ENCODE assay signal across 17 cellular contexts in the genomic region with DNA sequence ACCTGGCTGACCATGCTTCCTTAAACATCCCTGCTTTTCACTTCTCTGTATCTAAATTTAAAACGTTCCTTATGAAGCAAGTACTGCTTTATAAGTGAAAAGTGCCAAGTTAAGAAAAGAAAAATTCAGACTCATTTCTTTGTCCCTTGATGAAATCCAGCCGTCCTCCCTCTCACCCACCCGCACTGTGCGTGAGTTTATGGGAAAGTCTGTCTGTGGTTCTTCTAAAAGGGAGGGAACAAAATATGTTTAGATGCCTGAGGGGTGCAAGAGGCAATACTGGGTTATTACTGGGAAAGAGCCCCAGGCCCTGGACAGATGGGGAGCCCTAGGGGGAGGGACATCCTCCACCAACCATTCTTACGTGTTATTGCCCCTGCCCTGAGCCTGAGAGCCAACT. TPM values are rescaled to one million over a fixed set of nuclear protein-coding genes. Genes with fewer than 3 reads are reported as not detected.
DNase-seq lines count a peak whose midpoint lies in the region; ATAC-seq and TF ChIP-seq lines count a peak whose summit lies in the region.
"Had no signal": no experiment of that assay in that cellular context is flagged by ENCODE, and none has a peak within 500 bp of the region (broad histone marks: within the 10 kb centered on the region; RNA-seq: fewer than 3 reads in every experiment).

No MANE protein-coding gene starts in this region.

- H3K9me1 ChIP-seq in IMR-90 (ENCODE audit: insufficient read depth, low read length): peaks cover 3% of the 10 kb centered on the region; the same call in 1 of the 2 replicates

- no TSS peak for BruUV-seq in IMR-90 (replicated peaks; lab: Mats Ljungman, UMichigan)

- WGBS in IMR-90 (ENCODE audit: extremely low coverage in 2 of 2, insufficient read length in 1 of 2), 2 experiments: no CpG with 5 or more reads among the region's 5 CpGs

- no peak overlapping the region for H3K23ac ChIP-seq in IMR-90 (ENCODE audit: low read depth, low read length)

- ATAC-seq in IMR-90 (ENCODE audit: low read depth): no peak
- ATAC-seq in CD4-positive, alpha-beta T cell (ENCODE audit: poor library complexity): no peak

- H2AFZ ChIP-seq in IMR-90 (replicated peaks; ENCODE audit: low read length, poor library complexity): peak overlapping the region; percentile 24

- CTCF ChIA-PET in IMR-90 (lab: Yijun Ruan, JAX): no interaction called here
- CTCF ChIA-PET in CD4-positive, alpha-beta T cell (lab: Charles Lee): no interaction called here

- H4K91ac ChIP-seq in IMR-90 (ENCODE audit: insufficient read depth, low read depth, low read length): no peak overlapping the region

- no peak overlapping the region for H3K4ac ChIP-seq in IMR-90 (ENCODE audit: low read depth, low read length)

- no peak overlapping the region for H2BK5ac ChIP-seq in IMR-90 (ENCODE audit: low read depth, low read length, poor library complexity, severe bottlenecking)

- dilution Hi-C loops in IMR-90 (cut with HindIII; ENCODE audit: low sequenced_read_pairs, unreplicated experiment): no loop called here

- no peak overlapping the region for H3K14ac ChIP-seq in IMR-90 (replicated peaks; ENCODE audit: low read depth, low read length)

- H2AK9ac ChIP-seq in IMR-90 (replicated peaks; ENCODE audit: low read depth, low read length, poor library complexity): no peak overlapping the region

- H3K4me3 ChIP-seq in IMR-90 (ENCODE audit: insufficient read depth, low read depth, low read length) (no peak overlapping the region), WERI-Rb-1 (ENCODE audit: low read depth, low read length) (no peak overlapping the region)

- H3K56ac ChIP-seq in IMR-90 (ENCODE audit: extremely low read depth, insufficient read depth, low read length): no peak overlapping the region

- no peak for TF ChIP-seq RAD21 in IMR-90 (IDR thresholded peaks at IDR 0.05; ENCODE audit: low read length)

- no peak overlapping the region for H2BK20ac ChIP-seq in IMR-90 (ENCODE audit: low read depth, low read length)

- H3K36me3 ChIP-seq in IMR-90 (ENCODE audit: control insufficient read depth, insufficient read depth, low read length) (no peaks in the 10 kb centered on the region), WERI-Rb-1 (peaks cover 15% of the 10 kb centered on the region)
- H3K36me3 ChIP-seq: BE2C had no signal

- H3K9ac ChIP-seq in IMR-90 (ENCODE audit: low read depth, low read length): no peak overlapping the region

- in situ Hi-C loops in IMR-90 (cut with MboI; ENCODE audit: low sequenced_read_pairs): no loop called here

- DNase-seq in IMR-90 (no peak), WERI-Rb-1 (no peak), type B pancreatic cell (ENCODE audit: extremely low spot score, unreplicated experiment) (no peak), ecto neural progenitor cell (ENCODE audit: low spot score) (no peak), HuH-7.5 (ENCODE audit: low spot score) (no peak)
- DNase-seq in CD4-positive, alpha-beta T cell: no peak
- DNase-seq: Caco-2, DND-41, GF-D8, GOT3, H9 had no signal

- H3K27me3 Mint-ChIP-seq in nephron (ENCODE audit: low read depth) (peaks cover 8% of the 10 kb centered on the region), type B pancreatic cell (peaks cover 3% of the 10 kb centered on the region)
- no peaks in the 10 kb centered on the region for H3K27me3 Mint-ChIP-seq in CD4-positive, alpha-beta T cell

- no peak for TF ChIP-seq POLR2A in IMR-90 (IDR thresholded peaks at IDR 0.05; ENCODE audit: low read depth, low read length)

- POLR2A ChIA-PET in IMR-90 (lab: Charles Lee; ENCODE audit: unreplicated experiment): no interaction called here
- POLR2A ChIA-PET in CD4-positive, alpha-beta T cell (lab: Charles Lee): no interaction called here

- no peak overlapping the region for H3K27ac ChIP-seq in IMR-90 (ENCODE audit: insufficient read depth, low read length)
- H3K27ac ChIP-seq in WERI-Rb-1: peak overlapping the region; percentile 3
- no peak overlapping the region for H3K27ac ChIP-seq in CD4-positive, alpha-beta T cell (ENCODE audit: low read depth, low read length)
- H3K27ac ChIP-seq: C4-2B had no signal

- H3K18ac ChIP-seq in IMR-90 (ENCODE audit: low read depth, low read length): no peak overlapping the region

- no peaks in the 10 kb centered on the region for H3K9me3 ChIP-seq in IMR-90 (ENCODE audit: control insufficient read depth, insufficient read depth, low read length)
- H3K9me3 ChIP-seq in WERI-Rb-1 (ENCODE audit: severe bottlenecking): no peaks in the 10 kb centered on the region
- H3K9me3 ChIP-seq in CD4-positive, alpha-beta T cell (ENCODE audit: control insufficient read depth, low read length): no peaks in the 10 kb centered on the region
- H3K9me3 ChIP-seq: BE2C, Caco-2 had no signal

- H2AK5ac ChIP-seq in IMR-90 (ENCODE audit: low read depth, low read length): no peak overlapping the region

- H3K27me3 ChIP-seq in IMR-90 (ENCODE audit: control insufficient read depth, insufficient read depth, low read length): peaks cover 13% of the 10 kb centered on the region; the same call in 1 of the 2 replicates
- H3K27me3 ChIP-seq in WERI-Rb-1 (ENCODE audit: insufficient read depth, low read depth, severe bottlenecking): no peaks in the 10 kb centered on the region
- no peaks in the 10 kb centered on the region for H3K27me3 ChIP-seq in CD4-positive, alpha-beta T cell (ENCODE audit: control insufficient read depth, insufficient read depth, low read length)
- H3K27me3 ChIP-seq: BE2C had no signal

- H4K20me1 ChIP-seq in IMR-90 (ENCODE audit: insufficient read depth, low read length): no peaks in the 10 kb centered on the region

- H2BK120ac ChIP-seq in IMR-90 (ENCODE audit: low read depth, low read length): no peak overlapping the region

- H2BK15ac ChIP-seq in IMR-90 (ENCODE audit: low read depth, low read length): no peak overlapping the region

- H3K4me3 Mint-ChIP-seq in nephron (peak overlapping the region; percentile 20 to 62 (median 58)), type B pancreatic cell (peak overlapping the region; percentile 41)
- no peak overlapping the region for H3K4me3 Mint-ChIP-seq in CD4-positive, alpha-beta T cell
- H3K4me3 Mint-ChIP-seq: H9 had no signal

- peaks cover 30% of the 10 kb centered on the region for H3K4me1 Mint-ChIP-seq in nephron
- H3K4me1 Mint-ChIP-seq in type B pancreatic cell (ENCODE audit: unreplicated experiment): peaks cover 7% of the 10 kb centered on the region
- H3K4me1 Mint-ChIP-seq in CD4-positive, alpha-beta T cell (ENCODE audit: low read depth): peaks cover 11% of the 10 kb centered on the region

- H3K9me3 Mint-ChIP-seq in nephron: no peaks in the 10 kb centered on the region
- H3K9me3 Mint-ChIP-seq in type B pancreatic cell: no peaks in the 10 kb centered on the region
- H3K9me3 Mint-ChIP-seq in CD4-positive, alpha-beta T cell: no peaks in the 10 kb centered on the region
- H3K9me3 Mint-ChIP-seq: CD8-positive, alpha-beta memory T cell; H9 had no signal

- no peaks in the 10 kb centered on the region for H3K36me3 Mint-ChIP-seq in nephron (ENCODE audit: low read depth)
- H3K36me3 Mint-ChIP-seq in type B pancreatic cell: no peaks in the 10 kb centered on the region
- no peaks in the 10 kb centered on the region for H3K36me3 Mint-ChIP-seq in CD4-positive, alpha-beta T cell (ENCODE audit: low read depth)

- H3K27ac Mint-ChIP-seq in nephron: peak overlapping the region; percentile 52 to 87 (median 84)
- H3K27ac Mint-ChIP-seq in type B pancreatic cell: no peak overlapping the region
- H3K27ac Mint-ChIP-seq in CD4-positive, alpha-beta T cell: no peak overlapping the region

- peaks cover 4% of the 10 kb centered on the region for H3K4me1 ChIP-seq in IMR-90 (ENCODE audit: control insufficient read depth, insufficient read depth, low read length)

- H4K5ac ChIP-seq in IMR-90 (ENCODE audit: low read depth, low read length): no peak overlapping the region

- no peak overlapping the region for H4K8ac ChIP-seq in IMR-90 (ENCODE audit: low read depth in 2 of 2, low read length in 2 of 2)

- TF ChIP-seq CTCF in IMR-90 (conservative IDR thresholded peaks at IDR 0.05; ENCODE audit: low read depth, low read length) (no peak), WERI-Rb-1 (IDR thresholded peaks at IDR 0.05; ENCODE audit: low read depth, low read length) (no peak), nephron (IDR thresholded peaks at IDR 0.05; ENCODE audit: unreplicated experiment in 3 of 3) (no peak), type B pancreatic cell (conservative IDR thresholded peaks at IDR 0.05) (no peak)
- TF ChIP-seq CTCF in CD4-positive, alpha-beta T cell (IDR thresholded peaks at IDR 0.05): no peak

- H3K4me2 ChIP-seq in IMR-90 (ENCODE audit: low read depth, low read length): no peak overlapping the region

- H3K79me1 ChIP-seq in IMR-90 (ENCODE audit: low read depth in 1 of 2, low read length in 2 of 2): no peaks in the 10 kb centered on the region

- intact Hi-C loops in IMR-90 (cut with micrococcal nuclease): no loop called here
- intact Hi-C loops in CD4-positive, alpha-beta T cell (cut with DNase I, micrococcal nuclease): loop anchor here in 1 of 2 experiments (5.0 to 10.0 kb wide), 8 partner anchors 98 to 740 kb away; partner anchors contain the start of genes ANKS1A, BLTP3A, HMGA1 and ILRUN

TF ChIP-seq in IMR-90, 13 proteins besides CTCF, POLR2A, EP300 and RAD21 (continues in another document):
- no peak for TF ChIP-seq MAFK (IDR thresholded peaks at IDR 0.05; ENCODE audit: low read depth, low read length)
- no peak for TF ChIP-seq BHLHE40 (IDR thresholded peaks at IDR 0.05; ENCODE audit: low read depth, low read length)
- no peak for TF ChIP-seq NFE2L2 (IDR thresholded peaks at IDR 0.05; ENCODE audit: low read depth, low read length)
- no peak for TF ChIP-seq MXI1 (IDR thresholded peaks at IDR 0.05; ENCODE audit: borderline replicate concordance, low read depth, low read length)

RNA-seq across cellular contexts. Expression of gene SPDEF, which starts 31.1 kb away (rescaled TPM):
- not detected in 2 replicates for total RNA-seq in IMR-90 (2012; rRNA removed)
- polyA plus RNA-seq in IMR-90 (2012; rRNA removed): 0.04 and 0.05 TPM in 2 replicates
- polyA plus RNA-seq in IMR-90 (2012; cell fraction: cytosol; rRNA removed): 0.05 TPM in 2 replicates
- polyA plus RNA-seq in IMR-90 (2012; cell fraction: nucleus; rRNA removed; ENCODE audit: low replicate concordance): 0.18 and 0.37 TPM in 2 replicates
- 0.62 and 1.6 TPM in 2 replicates for total RNA-seq in type B pancreatic cell (ENCODE audit: low replicate concordance)
- under 1 TPM; 0.17 to 0.36 TPM for total RNA-seq in CD4-positive, alpha-beta T cell
- total RNA-seq: CD8-positive, alpha-beta memory T cell had no signal
- polyA plus RNA-seq: CD8-positive, alpha-beta memory T cell had no signal

RNA-seq across cellular contexts. Expression of gene PACSIN1, which starts 59.1 kb away (rescaled TPM):
- total RNA-seq in IMR-90 (2012; rRNA removed): not detected in 2 replicates
- 0.02 and 0.03 TPM in 2 replicates for polyA plus RNA-seq in IMR-90 (2012; rRNA removed)
- 0.02 TPM in 1 of 2 replicates, not detected in the other for polyA plus RNA-seq in IMR-90 (2012; cell fraction: cytosol; rRNA removed)
- polyA plus RNA-seq in IMR-90 (2012; cell fraction: nucleus; rRNA removed; ENCODE audit: low replicate concordance): 0.10 and 0.15 TPM in 2 replicates
- 3.4 and 12.5 TPM in 2 replicates for total RNA-seq in type B pancreatic cell (ENCODE audit: low replicate concordance)
- total RNA-seq in CD4-positive, alpha-beta T cell: 1 to 10 TPM; 1.3 to 1.4 TPM
- total RNA-seq: HT1080 had no signal
- polyA plus RNA-seq: AG04450 had no signal

Comparison
In these comparisons a context has a peak if more than half of its experiments do, and no peak if none do; other contexts are left out.
1. H3K27ac Mint-ChIP-seq: peak in nephron (3 of 3); none in type B pancreatic cell (single experiment) and CD4-positive, alpha-beta T cell (single experiment).